Comparison of ENCODE assay signal across 14 cellular contexts in the genomic region with DNA sequence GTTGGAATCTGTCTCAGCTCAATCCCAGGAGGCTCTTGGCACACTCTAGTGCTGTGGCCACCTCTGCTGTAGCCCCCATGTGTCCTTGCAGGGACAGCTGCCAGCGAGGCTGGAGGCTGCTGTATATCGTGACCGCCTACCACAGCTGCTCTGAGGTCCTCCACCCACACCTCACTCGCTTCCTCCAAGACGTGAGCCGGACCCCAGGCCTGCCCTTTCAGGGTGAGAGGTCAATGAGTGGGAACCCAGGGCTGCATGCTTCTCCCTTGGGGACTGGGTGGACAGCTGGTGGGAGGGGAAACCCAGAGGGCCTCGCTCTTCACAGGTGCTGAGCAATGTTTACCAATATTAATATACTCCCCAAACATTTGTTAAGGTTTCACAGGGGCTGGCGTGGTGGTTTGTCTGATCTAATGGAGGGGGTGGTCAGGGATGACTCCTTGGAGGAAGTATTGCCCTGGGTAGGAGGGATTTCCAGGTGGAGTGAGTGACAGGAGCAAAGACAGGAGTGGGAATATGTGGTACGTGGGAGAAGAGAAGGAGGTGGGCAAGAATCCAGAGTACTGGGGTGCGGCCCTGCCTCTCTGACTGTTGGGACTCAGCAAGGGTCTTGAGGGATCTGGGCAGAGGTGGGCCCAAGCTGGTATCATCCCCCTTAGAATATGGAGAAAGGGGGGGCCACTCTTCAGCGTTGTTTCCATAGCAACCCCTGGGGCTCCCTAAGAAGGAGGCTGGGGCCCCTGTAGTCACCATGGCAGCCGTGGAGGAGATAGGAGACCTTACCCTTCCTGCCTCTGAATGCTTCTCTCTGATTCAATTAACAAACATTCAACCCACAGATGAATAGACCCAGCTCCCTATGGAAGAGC. TPM values are rescaled to one million over a fixed set of nuclear protein-coding genes. Genes with fewer than 3 reads are reported as not detected.
DNase-seq lines count a peak whose midpoint lies in the region; ATAC-seq and TF ChIP-seq lines count a peak whose summit lies in the region.
"Had no signal": no experiment of that assay in that cellular context is flagged by ENCODE, and none has a peak within 500 bp of the region (broad histone marks: within the 10 kb centered on the region; RNA-seq: fewer than 3 reads in every experiment).

No MANE protein-coding gene starts in this region.

- POLR2A ChIA-PET in activated CD8-positive, alpha-beta T cell treated with anti-CD3 and anti-CD28 coated beads for 36 hours (lab: Charles Lee): no interaction called here
- POLR2A ChIA-PET in activated CD8-positive, alpha-beta T cell treated with anti-CD3 and anti-CD28 coated beads, Interleukin-2, amount 10 ng/mL, durations not matched to agents 7 days and 5 days (lab: Charles Lee): interaction anchor here (1.6 kb wide), 1 partner anchor 22 kb away, joined by 8 read pairs; a partner anchor contains a TSS

- CTCF ChIA-PET in activated CD8-positive, alpha-beta T cell treated with anti-CD3 and anti-CD28 coated beads for 36 hours (lab: Charles Lee): interaction anchor here (0.9 to 1.7 kb wide), 3 partner anchors 9 to 22 kb away, joined by 3 to 4 read pairs (median 3); a partner anchor contains a TSS
- CTCF ChIA-PET in activated CD8-positive, alpha-beta T cell treated with anti-CD3 and anti-CD28 coated beads, Interleukin-2, amount 10 ng/mL, durations not matched to agents 7 days and 5 days (lab: Charles Lee): no interaction called here

- peaks cover 13% of the 10 kb centered on the region for H3K4me1 Mint-ChIP-seq in activated CD8-positive, alpha-beta T cell treated with anti-CD3 and anti-CD28 coated beads for 36 hours (ENCODE audit: low read depth)
- peaks cover 11% of the 10 kb centered on the region for H3K4me1 Mint-ChIP-seq in activated CD8-positive, alpha-beta T cell treated with anti-CD3 and anti-CD28 coated beads, Interleukin-2, amount 10 ng/mL, durations not matched to agents 7 days and 5 days (ENCODE audit: low read depth)
- peaks cover 15% of the 10 kb centered on the region for H3K4me1 Mint-ChIP-seq in T-helper 17 cell

- no peaks in the 10 kb centered on the region for H3K9me3 Mint-ChIP-seq in activated CD8-positive, alpha-beta T cell treated with anti-CD3 and anti-CD28 coated beads for 36 hours
- H3K9me3 Mint-ChIP-seq in activated CD8-positive, alpha-beta T cell treated with anti-CD3 and anti-CD28 coated beads, Interleukin-2, amount 10 ng/mL, durations not matched to agents 7 days and 5 days (ENCODE audit: insufficient read depth): no peaks in the 10 kb centered on the region
- H3K9me3 Mint-ChIP-seq: activated T-helper 1 cell treated with anti-CD3 and anti-CD28 coated beads, Interleukin-12 subunit alpha, Interleukin-12 subunit beta, Interleukin-2, Interleukin-4 antibody, amounts not matched to agents 30 ng/mL and 10 ng/mL and 1 ng/mL, durations not matched to agents 14 hours and 24 hours and 36 hours had no signal

- H3K36me3 Mint-ChIP-seq in activated CD8-positive, alpha-beta T cell treated with anti-CD3 and anti-CD28 coated beads for 36 hours (ENCODE audit: low read depth): no peaks in the 10 kb centered on the region
- no peaks in the 10 kb centered on the region for H3K36me3 Mint-ChIP-seq in activated CD8-positive, alpha-beta T cell treated with anti-CD3 and anti-CD28 coated beads, Interleukin-2, amount 10 ng/mL, durations not matched to agents 7 days and 5 days (ENCODE audit: low read depth)
- H3K36me3 Mint-ChIP-seq in T-helper 17 cell (ENCODE audit: low read depth): peaks cover 3% of the 10 kb centered on the region

- intact Hi-C loops in activated CD8-positive, alpha-beta T cell treated with anti-CD3 and anti-CD28 coated beads for 36 hours (cut with micrococcal nuclease): no loop called here
- intact Hi-C loops in psoas muscle (cut with DNase I): no loop called here

- H3K27me3 ChIP-seq in psoas muscle (ENCODE audit: insufficient read depth in 3 of 3, low read length in 2 of 3): no peaks in the 10 kb centered on the region
- H3K27me3 ChIP-seq: body of pancreas, thyroid gland had no signal

- 69 to 72% (median 69%) methylated on average over 12 of the region's 12 CpGs for WGBS in psoas muscle, 3 donors

- peak overlapping the region; percentile 16 for H3K27ac Mint-ChIP-seq in activated CD8-positive, alpha-beta T cell treated with anti-CD3 and anti-CD28 coated beads for 36 hours
- no peak overlapping the region for H3K27ac Mint-ChIP-seq in activated CD8-positive, alpha-beta T cell treated with anti-CD3 and anti-CD28 coated beads, Interleukin-2, amount 10 ng/mL, durations not matched to agents 7 days and 5 days
- H3K27ac Mint-ChIP-seq in T-helper 17 cell: peak overlapping the region; percentile 67
- H3K27ac Mint-ChIP-seq: activated T-helper 1 cell treated with anti-CD3 and anti-CD28 coated beads, Interleukin-12 subunit alpha, Interleukin-12 subunit beta, Interleukin-2, Interleukin-4 antibody, amounts not matched to agents 30 ng/mL and 10 ng/mL and 1 ng/mL, durations not matched to agents 14 hours and 24 hours and 36 hours had no signal

- peaks cover 6% of the 10 kb centered on the region for H3K4me1 ChIP-seq in psoas muscle

- no peaks in the 10 kb centered on the region for H3K27me3 Mint-ChIP-seq in activated CD8-positive, alpha-beta T cell treated with anti-CD3 and anti-CD28 coated beads for 36 hours
- peaks cover 6% of the 10 kb centered on the region for H3K27me3 Mint-ChIP-seq in activated CD8-positive, alpha-beta T cell treated with anti-CD3 and anti-CD28 coated beads, Interleukin-2, amount 10 ng/mL, durations not matched to agents 7 days and 5 days (ENCODE audit: low read depth)
- peaks cover 5% of the 10 kb centered on the region for H3K27me3 Mint-ChIP-seq in T-helper 17 cell

- H3K4me3 ChIP-seq in psoas muscle: no peak overlapping the region
- H3K4me3 ChIP-seq: A549, body of pancreas, skin epidermis, thyroid gland had no signal

- H3K4me3 Mint-ChIP-seq in activated CD8-positive, alpha-beta T cell treated with anti-CD3 and anti-CD28 coated beads for 36 hours: no peak overlapping the region
- H3K4me3 Mint-ChIP-seq in activated CD8-positive, alpha-beta T cell treated with anti-CD3 and anti-CD28 coated beads, Interleukin-2, amount 10 ng/mL, durations not matched to agents 7 days and 5 days: no peak overlapping the region
- no peak overlapping the region for H3K4me3 Mint-ChIP-seq in T-helper 17 cell
- H3K4me3 Mint-ChIP-seq: activated T-helper 1 cell treated with anti-CD3 and anti-CD28 coated beads, Interleukin-12 subunit alpha, Interleukin-12 subunit beta, Interleukin-2, Interleukin-4 antibody, amounts not matched to agents 30 ng/mL and 10 ng/mL and 1 ng/mL, durations not matched to agents 14 hours and 24 hours and 36 hours had no signal

- no peaks in the 10 kb centered on the region for H3K36me3 ChIP-seq in psoas muscle (ENCODE audit: insufficient read depth in 1 of 2, low read depth in 1 of 2)
- H3K36me3 ChIP-seq: thyroid gland had no signal

- no peak overlapping the region for H3K27ac ChIP-seq in psoas muscle
- H3K27ac ChIP-seq: A549, body of pancreas, skin epidermis, thyroid gland had no signal

- no peak for TF ChIP-seq CTCF in activated CD8-positive, alpha-beta T cell treated with anti-CD3 and anti-CD28 coated beads for 36 hours (IDR thresholded peaks at IDR 0.05)
- TF ChIP-seq CTCF in psoas muscle (IDR thresholded peaks at IDR 0.05): no peak

- H3K9me3 ChIP-seq in T-helper 17 cell (ENCODE audit: control insufficient read depth, low read length, poor library complexity, severe bottlenecking) (no peaks in the 10 kb centered on the region), psoas muscle (no peaks in the 10 kb centered on the region)
- H3K9me3 ChIP-seq: A549, body of pancreas, thyroid gland had no signal

- DNase-seq in activated CD8-positive, alpha-beta T cell treated with anti-CD3 and anti-CD28 coated beads for 36 hours: no peak
- no peak for DNase-seq in activated CD8-positive, alpha-beta T cell treated with anti-CD3 and anti-CD28 coated beads, Interleukin-2, amount 10 ng/mL, durations not matched to agents 7 days and 5 days
- DNase-seq in T-helper 17 cell (no peak), kidney tubule cell (ENCODE audit: low spot score) (no peak), psoas muscle (no peak)
- DNase-seq: body of pancreas, NCI-H2029 treated with DMSO at 0.1 percent for 48 hours, thyroid gland had no signal

- no peak for ATAC-seq in activated CD8-positive, alpha-beta T cell treated with anti-CD3 and anti-CD28 coated beads for 36 hours
- ATAC-seq in activated CD8-positive, alpha-beta T cell treated with anti-CD3 and anti-CD28 coated beads, Interleukin-2, amount 10 ng/mL, durations not matched to agents 7 days and 5 days: no peak
- ATAC-seq in HG02763 (IDR thresholded peaks at IDR 0.05; ENCODE audit: unreplicated experiment): peak; percentile 51
- no peak for ATAC-seq in T-helper 17 cell
- no peak for ATAC-seq in HG03175 (IDR thresholded peaks at IDR 0.05; ENCODE audit: unreplicated experiment)
- no peak for ATAC-seq in psoas muscle
- no peak for ATAC-seq in GM21825 (IDR thresholded peaks at IDR 0.05; ENCODE audit: unreplicated experiment)
- ATAC-seq: A549, body of pancreas had no signal

RNA-seq across cellular contexts. Expression of a gene that starts 22.2 kb away (rescaled TPM):
- 100 to 1,000 TPM; 213 to 217 TPM for total RNA-seq in activated CD8-positive, alpha-beta T cell treated with anti-CD3 and anti-CD28 coated beads for 36 hours
- total RNA-seq in activated CD8-positive, alpha-beta T cell treated with anti-CD3 and anti-CD28 coated beads, Interleukin-2, amount 10 ng/mL, durations not matched to agents 7 days and 5 days: 100 to 1,000 TPM; 117 to 121 TPM
- total RNA-seq in T-helper 17 cell (100 to 1,000 TPM; 100 to 104 TPM), psoas muscle (100 to 1,000 TPM; 202 to 219 (median 211) TPM)
- polyA plus RNA-seq in psoas muscle: 100 to 1,000 TPM in 2 of 3 donors, 10 to 100 TPM in 1; 91.7 to 235 (median 111) TPM

RNA-seq across cellular contexts. Expression of a gene that starts 52.9 kb away (rescaled TPM):
- total RNA-seq in activated CD8-positive, alpha-beta T cell treated with anti-CD3 and anti-CD28 coated beads for 36 hours: 1 to 10 TPM in 1 of 2 experiments, under 1 TPM in 1; 0.76 to 1.1 TPM
- total RNA-seq in activated CD8-positive, alpha-beta T cell treated with anti-CD3 and anti-CD28 coated beads, Interleukin-2, amount 10 ng/mL, durations not matched to agents 7 days and 5 days: under 1 TPM; 0.34 TPM
- total RNA-seq in T-helper 17 cell: 1 to 10 TPM in 1 of 2 donors, under 1 TPM in 1; 0.65 to 1.4 TPM
- total RNA-seq in psoas muscle: under 1 TPM; 0.15 to 0.76 (median 0.44) TPM
- under 1 TPM; 0.10 to 0.44 (median 0.17) TPM for polyA plus RNA-seq in psoas muscle
